Comparison of ENCODE assay signal across 11 cellular contexts in genomic region chr22:21791635-21792625, GRCh38. TPM values are rescaled to one million over a fixed set of nuclear protein-coding genes. Genes with fewer than 3 reads are reported as not detected.
A peak's percentile ranks its signal among the peaks of the same experiment; 100 is the strongest.
DNase-seq lines count a peak whose midpoint lies in the region; ATAC-seq and TF ChIP-seq lines count a peak whose summit lies in the region.
"Had no signal": no experiment of that assay in that cellular context is flagged by ENCODE, and none has a peak within 500 bp of the region (broad histone marks: within the 10 kb centered on the region; RNA-seq: fewer than 3 reads in every experiment).

No MANE protein-coding gene starts in this region.

- no peaks in the 10 kb centered on the region for H3K27me3 ChIP-seq in CD8-positive, alpha-beta memory T cell (ENCODE audit: insufficient read depth, low read length, poor library complexity, severe bottlenecking)
- H3K27me3 ChIP-seq in HCT116 (ENCODE audit: insufficient read depth, low read length) (no peaks in the 10 kb centered on the region), upper lobe of left lung (no peaks in the 10 kb centered on the region)

- TF ChIP-seq EP300 in upper lobe of left lung (IDR thresholded peaks at IDR 0.05): no peak

- WGBS in upper lobe of left lung, 2 donors: 83 to 90% methylated on average over 11 of the region's 11 CpGs

- H3K4me1 ChIP-seq in CD8-positive, alpha-beta memory T cell (ENCODE audit: insufficient read depth, low read length): peaks cover 10% of the 10 kb centered on the region
- peaks cover 11 to 20% of the 10 kb centered on the region in 2 experiments for H3K4me1 ChIP-seq in HCT116 (ENCODE audit: control insufficient read depth in 1 of 2, insufficient read depth in 2 of 2, low read length in 2 of 2)
- peaks cover 0 to 3% (median 0%) of the 10 kb centered on the region in 4 donors for H3K4me1 ChIP-seq in upper lobe of left lung

- CTCF ChIA-PET in CD8-positive, alpha-beta memory T cell (lab: Charles Lee): no interaction called here
- CTCF ChIA-PET in HCT116 (lab: Charles Lee): no interaction called here

- H3K4me2 ChIP-seq in HCT116 (ENCODE audit: low read length): peak overlapping the region; percentile 40

- POLR2A ChIA-PET in CD8-positive, alpha-beta memory T cell (lab: Charles Lee): no interaction called here
- POLR2A ChIA-PET in HCT116 (lab: Charles Lee): no interaction called here

- no peak overlapping the region for H3K9ac ChIP-seq in HCT116 (ENCODE audit: low read length)

- no peaks in the 10 kb centered on the region for H3K9me3 Mint-ChIP-seq in CD8-positive, alpha-beta memory T cell
- no peaks in the 10 kb centered on the region for H3K9me3 Mint-ChIP-seq in memory B cell
- peaks cover 2% of the 10 kb centered on the region for H3K9me3 Mint-ChIP-seq in glutamatergic neuron (ENCODE audit: unreplicated experiment)

- H4K20me1 ChIP-seq in HCT116 (ENCODE audit: insufficient read depth): no peaks in the 10 kb centered on the region

- TF ChIP-seq CTCF in HCT116 (IDR thresholded peaks at IDR 0.05 in 2 of 3, conservative IDR thresholded peaks at IDR 0.05 in 1 of 3; ENCODE audit: borderline replicate concordance in 1 of 3, insufficient read depth in 1 of 3, low read depth in 2 of 3, low read length in 2 of 3) (no peak), glutamatergic neuron (IDR thresholded peaks at IDR 0.05; ENCODE audit: partially characterized antibody, unreplicated experiment) (no peak), upper lobe of left lung (IDR thresholded peaks at IDR 0.05) (no peak)

- no peak overlapping the region for H3K4me3 ChIP-seq in CD8-positive, alpha-beta memory T cell (ENCODE audit: low read length)
- no peak overlapping the region for H3K4me3 ChIP-seq in HCT116 (replicated peaks in 1 of 2; ENCODE audit: low read depth in 1 of 2, low read length in 2 of 2)
- H3K4me3 ChIP-seq in upper lobe of left lung: no peak overlapping the region

- no peaks in the 10 kb centered on the region for H3K9me2 ChIP-seq in HCT116 (ENCODE audit: insufficient read depth)

- H3K27ac Mint-ChIP-seq in CD8-positive, alpha-beta memory T cell: peak overlapping the region; percentile 14 to 98 (median 73)
- H3K27ac Mint-ChIP-seq in memory B cell (peak overlapping the region; percentile 24), glutamatergic neuron (ENCODE audit: unreplicated experiment) (no peak overlapping the region)

- H3K27me3 Mint-ChIP-seq in CD8-positive, alpha-beta memory T cell: no peaks in the 10 kb centered on the region
- H3K27me3 Mint-ChIP-seq in memory B cell: no peaks in the 10 kb centered on the region
- peaks cover 2% of the 10 kb centered on the region for H3K27me3 Mint-ChIP-seq in glutamatergic neuron (ENCODE audit: unreplicated experiment)

- no peak overlapping the region for H3K27ac ChIP-seq in CD8-positive, alpha-beta memory T cell (ENCODE audit: low read depth, low read length)
- H3K27ac ChIP-seq in HCT116 (ENCODE audit: low read depth, low read length) (peak overlapping the region; percentile 28; the same call in 1 of the 2 replicates), upper lobe of left lung (no peak overlapping the region), substantia nigra (ENCODE audit: low read depth, low read length, poor library complexity, severe bottlenecking) (no peak overlapping the region)

- peaks cover 0 to 51% (median 13%) of the 10 kb centered on the region in 3 donors for H3K36me3 Mint-ChIP-seq in CD8-positive, alpha-beta memory T cell
- peaks cover 17% of the 10 kb centered on the region for H3K36me3 Mint-ChIP-seq in memory B cell
- H3K36me3 Mint-ChIP-seq in glutamatergic neuron (ENCODE audit: unreplicated experiment): peaks cover 6% of the 10 kb centered on the region

- peaks cover 20% of the 10 kb centered on the region for H3K36me3 ChIP-seq in CD8-positive, alpha-beta memory T cell (ENCODE audit: insufficient read depth, low read length)
- H3K36me3 ChIP-seq in HCT116 (ENCODE audit: control insufficient read depth in 1 of 2, insufficient read depth in 2 of 2, low read length in 2 of 2) (peaks cover 9 to 10% of the 10 kb centered on the region in 2 experiments; a peak in 3 of 4 replicates), upper lobe of left lung (peaks cover 0 to 71% (median 35%) of the 10 kb centered on the region in 4 donors)

- RAD21 ChIA-PET in HCT116 (lab: Charles Lee; ENCODE audit: low non-redundant PET in 1 of 2, low total read pairs in 2 of 2, uncharacterized antibody in 2 of 2, unreplicated experiment in 2 of 2): no interaction called here

- TF ChIP-seq RAD21 in HCT116 (IDR thresholded peaks at IDR 0.05; ENCODE audit: low read depth): no peak

- intact Hi-C loops in HCT116 (cut with micrococcal nuclease): no loop called here

- no peaks in the 10 kb centered on the region for H3K9me3 ChIP-seq in CD8-positive, alpha-beta memory T cell (ENCODE audit: low read length)
- H3K9me3 ChIP-seq in HCT116 (ENCODE audit: control insufficient read depth in 1 of 2, insufficient read depth in 1 of 2, low read depth in 1 of 2, low read length in 2 of 2) (no peaks in the 10 kb centered on the region), upper lobe of left lung (no peaks in the 10 kb centered on the region)

- peaks cover 20 to 32% (median 28%) of the 10 kb centered on the region in 3 donors for H3K4me1 Mint-ChIP-seq in CD8-positive, alpha-beta memory T cell
- H3K4me1 Mint-ChIP-seq in memory B cell (peaks cover 6% of the 10 kb centered on the region), glutamatergic neuron (ENCODE audit: low read depth, unreplicated experiment) (no peaks in the 10 kb centered on the region)

- no peak overlapping the region for H2AFZ ChIP-seq in HCT116 (ENCODE audit: low read depth, low read length, poor library complexity, severe bottlenecking)

- TF ChIP-seq POLR2A in HCT116 (IDR thresholded peaks at IDR 0.05; ENCODE audit: borderline replicate concordance, extremely low read depth, insufficient read depth, insufficient read length) (no peak), upper lobe of left lung (IDR thresholded peaks at IDR 0.05) (no peak)

- DNase-seq in CD8-positive, alpha-beta memory T cell: no peak
- DNase-seq in HCT116 (ENCODE audit: low read depth, low spot score) (no peak), memory B cell (ENCODE audit: low spot score in 2 of 2) (no peak), glutamatergic neuron (no peak), ecto neural progenitor cell (ENCODE audit: low spot score) (no peak), upper lobe of left lung (no peak), substantia nigra (lab: John Stamatoyannopoulos, UW) (no peak)
- peak; percentile 17 for DNase-seq in activated CD8-positive, alpha-beta memory T cell treated with anti-CD3 and anti-CD28 coated beads, Interleukin-2, amount 50 U/mL, for 4 hours
- DNase-seq: DMS79 treated with DMSO at 0.1 percent for 48 hours, left ventricle myocardium superior, trophoblast cell had no signal

- ATAC-seq in HCT116 (peak; percentile 42), memory B cell (ENCODE audit: low read depth) (no peak), upper lobe of left lung (ENCODE audit: low FRiP score in 2 of 2) (no peak)
- ATAC-seq: left ventricle myocardium superior had no signal

- BruUV-seq in HCT116 (replicated peaks; lab: Mats Ljungman, UMichigan): no TSS peak

- H3K4me3 Mint-ChIP-seq in CD8-positive, alpha-beta memory T cell: peak overlapping the region in 3 of 7 donors; percentile 0 to 25 (median 15)
- no peak overlapping the region for H3K4me3 Mint-ChIP-seq in memory B cell
- H3K4me3 Mint-ChIP-seq in glutamatergic neuron (ENCODE audit: unreplicated experiment): no peak overlapping the region

- 0 out of 2 replicates have a peak, but pooled peaks cover 3% of the 10 kb centered on the region for H3K79me2 ChIP-seq in HCT116 (ENCODE audit: insufficient read depth, low read length)

TF ChIP-seq in HCT116, 20 proteins besides CTCF, POLR2A, EP300 and RAD21:
- TF ChIP-seq EGR1 (IDR thresholded peaks at IDR 0.05; ENCODE audit: low read depth) (peak; percentile 52; the same call in 1 of the 2 replicates), ZNF274 (IDR thresholded peaks at IDR 0.05; ENCODE audit: low read depth, low read length) (no peak)

RNA-seq across cellular contexts. Expression of gene YPEL1, which starts 56.3 kb away (rescaled TPM):
- 1 to 10 TPM; 2.4 to 2.6 TPM for total RNA-seq in CD8-positive, alpha-beta memory T cell
- polyA plus RNA-seq in CD8-positive, alpha-beta memory T cell: 27.0 TPM
- 3.1 TPM for total RNA-seq in HCT116 (2021; ENCODE audit: unreplicated experiment)
- 2.0 and 2.9 TPM in 2 replicates for polyA plus RNA-seq in HCT116 (2012)
- 71.2 TPM for total RNA-seq in glutamatergic neuron (ENCODE audit: unreplicated experiment)
- total RNA-seq in upper lobe of left lung: 10 to 100 TPM in 1 of 6 donors, 1 to 10 TPM in 5; 4.4 to 11.6 (median 7.4) TPM
